In genomic region chr18:68693091-68693815, GRCh38 we compare ENCODE assay signal across 20 cellular contexts.
"Had no signal": no experiment of that assay in that cellular context is flagged by ENCODE, and none has a peak within 500 bp of the region (broad histone marks: within the 10 kb centered on the region; RNA-seq: fewer than 3 reads in every experiment).

No MANE protein-coding gene starts in this region.

- H3K4me1 ChIP-seq: foreskin keratinocyte, right lobe of liver had no signal

- H3K9me3 ChIP-seq: ovary, right lobe of liver, thoracic aorta had no signal

- H3K36me3 Mint-ChIP-seq: natural killer cell had no signal

- H3K27me3 Mint-ChIP-seq: activated T-helper 17 cell treated with anti-CD3 and anti-CD28 coated beads, Interleukin-2, amount 50 U/mL, for 72 hours; dendritic cell treated with granulocyte-macrophage colony-stimulating factor and Interleukin-4, amounts not matched to agents 40 ng/mL and 50 ng/mL, for 4 days; stimulated activated memory B cell treated with anti-CD40 and anti-IgM and Interleukin-4, amounts not matched to agents 10 μg/mL and 1 μg/mL and 100 μg/mL, for 72 hours; type B pancreatic cell had no signal

- H3K4me3 ChIP-seq: ovary, right lobe of liver, smooth muscle cell, thoracic aorta had no signal

- H3K4me1 Mint-ChIP-seq: mesothelial cell of epicardium; natural killer cell; stimulated activated memory B cell treated with anti-CD40 and anti-IgM and Interleukin-4, amounts not matched to agents 10 μg/mL and 1 μg/mL and 100 μg/mL, for 72 hours had no signal

- ATAC-seq: activated CD4-positive, CD25-positive, alpha-beta regulatory T cell treated with anti-CD3 and anti-CD28 coated beads, Interleukin-2, amount 50 U/mL, for 24 hours; activated T-helper 17 cell treated with anti-CD3 and anti-CD28 coated beads, Interleukin-2, amount 50 U/mL, for 72 hours; foreskin keratinocyte; left lobe of liver; natural killer cell; SK-N-SH treated with all-trans-retinoic acid at 6 μM for 48 hours; stimulated activated memory B cell treated with anti-CD40 and anti-IgM and Interleukin-4, amounts not matched to agents 10 μg/mL and 1 μg/mL and 100 μg/mL, for 72 hours had no signal

- H3K4me3 Mint-ChIP-seq: activated T-helper 17 cell treated with anti-CD3 and anti-CD28 coated beads, Interleukin-2, amount 50 U/mL, for 72 hours; dendritic cell treated with granulocyte-macrophage colony-stimulating factor and Interleukin-4, amounts not matched to agents 40 ng/mL and 50 ng/mL, for 4 days; mesothelial cell of epicardium; natural killer cell; stimulated activated memory B cell treated with anti-CD40 and anti-IgM and Interleukin-4, amounts not matched to agents 10 μg/mL and 1 μg/mL and 100 μg/mL, for 72 hours; type B pancreatic cell had no signal

- DNase-seq: activated CD4-positive, alpha-beta T cell treated with anti-CD3 and anti-CD28 coated beads, Interleukin-2, amount 50 U/mL, for 1 hour; activated naive CD4-positive, alpha-beta T cell treated with Interleukin-2 at 50 U/mL for 16 hours; activated T-cell treated with anti-CD3 and anti-CD28 coated beads, Interleukin-2, amount 50 U/mL, for 1 hour; effector memory CD4-positive, alpha-beta T cell; foreskin keratinocyte; natural killer cell; ovary; right lobe of liver; stimulated activated CD4-positive, alpha-beta T cell treated with anti-CD3 and anti-CD28 coated beads, Interleukin-15, amount 100 ng/mL, for 24 hours had no signal

- H3K36me3 ChIP-seq: ovary had no signal

- H3K9me3 Mint-ChIP-seq: activated T-helper 17 cell treated with anti-CD3 and anti-CD28 coated beads, Interleukin-2, amount 50 U/mL, for 72 hours; dendritic cell treated with granulocyte-macrophage colony-stimulating factor and Interleukin-4, amounts not matched to agents 40 ng/mL and 50 ng/mL, for 4 days; mesothelial cell of epicardium; natural killer cell; stimulated activated memory B cell treated with anti-CD40 and anti-IgM and Interleukin-4, amounts not matched to agents 10 μg/mL and 1 μg/mL and 100 μg/mL, for 72 hours; type B pancreatic cell had no signal

- H3K27ac ChIP-seq: foreskin keratinocyte, ovary, right lobe of liver, thoracic aorta, VCaP had no signal

- H3K27me3 ChIP-seq: foreskin keratinocyte, ovary, right lobe of liver had no signal

- H3K27ac Mint-ChIP-seq: dendritic cell treated with granulocyte-macrophage colony-stimulating factor and Interleukin-4, amounts not matched to agents 40 ng/mL and 50 ng/mL, for 4 days; mesothelial cell of epicardium; stimulated activated memory B cell treated with anti-CD40 and anti-IgM and Interleukin-4, amounts not matched to agents 10 μg/mL and 1 μg/mL and 100 μg/mL, for 72 hours; type B pancreatic cell had no signal

- H3K4me2 ChIP-seq: smooth muscle cell had no signal
